19 cellular contexts compared by ENCODE assay signal in the genomic region with DNA sequence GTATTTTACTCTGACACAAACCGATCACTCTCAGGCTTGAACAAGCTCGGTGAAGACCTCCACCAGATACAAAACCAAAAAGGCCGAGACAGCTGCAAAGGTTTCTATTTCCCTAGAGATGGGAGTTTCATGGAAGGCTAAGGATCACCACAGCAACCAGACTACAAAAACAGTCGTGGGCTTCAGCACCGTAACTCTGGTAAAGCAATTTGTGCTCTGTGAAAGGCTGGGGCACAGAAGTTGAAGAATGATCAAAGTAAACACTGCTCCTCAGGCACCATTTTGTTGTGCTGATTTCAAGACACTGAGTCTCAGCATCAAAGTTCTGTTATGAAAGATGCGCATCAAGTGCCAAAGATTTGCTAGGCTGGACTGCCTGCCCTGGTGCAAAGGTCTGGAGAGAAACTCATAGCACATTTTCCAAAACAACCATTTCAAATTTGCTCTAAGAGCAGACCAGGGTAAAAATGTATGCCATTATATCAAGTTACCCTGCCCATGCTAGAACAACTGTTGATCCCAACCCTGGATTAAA.
DNase-seq lines count a peak whose midpoint lies in the region; ATAC-seq and TF ChIP-seq lines count a peak whose summit lies in the region.
"Had no signal": no experiment of that assay in that cellular context is flagged by ENCODE, and none has a peak within 500 bp of the region (broad histone marks: within the 10 kb centered on the region; RNA-seq: fewer than 3 reads in every experiment).

No MANE protein-coding gene starts in this region.

- peak overlapping the region; percentile 36 for H2AFZ ChIP-seq in neuronal stem cell (ENCODE audit: low read length)

- no peaks in the 10 kb centered on the region for H3K79me1 ChIP-seq in neuronal stem cell (ENCODE audit: low read depth, low read length)

- H3K4me3 ChIP-seq in neuronal stem cell (ENCODE audit: low read length in 2 of 2) (no peak overlapping the region), dorsolateral prefrontal cortex (no peak overlapping the region)
- H3K4me3 ChIP-seq: body of pancreas, lung, MG63, smooth muscle cell, uterus had no signal

- H3K4me3 Mint-ChIP-seq in T-helper 17 cell: no peak overlapping the region
- H3K4me3 Mint-ChIP-seq: activated CD4-positive, alpha-beta memory T cell treated with anti-CD3 and anti-CD28 coated beads, Interleukin-2, amount 10 ng/mL, durations not matched to agents 7 days and 5 days; stimulated activated naive B cell treated with anti-CD40 and anti-IgM and Interleukin-4, amounts not matched to agents 10 μg/mL and 1 μg/mL and 100 μg/mL, for 72 hours had no signal

- peak overlapping the region; percentile 56 for H3K27ac Mint-ChIP-seq in T-helper 17 cell
- H3K27ac Mint-ChIP-seq: activated CD4-positive, alpha-beta memory T cell treated with anti-CD3 and anti-CD28 coated beads, Interleukin-2, amount 10 ng/mL, durations not matched to agents 7 days and 5 days; stimulated activated naive B cell treated with anti-CD40 and anti-IgM and Interleukin-4, amounts not matched to agents 10 μg/mL and 1 μg/mL and 100 μg/mL, for 72 hours had no signal

- no peak overlapping the region for H3K9ac ChIP-seq in neuronal stem cell (ENCODE audit: low read depth, low read length, poor library complexity)

- no peak overlapping the region for H3K4me2 ChIP-seq in neuronal stem cell (ENCODE audit: insufficient read depth, low read length, poor library complexity, severe bottlenecking)
- H3K4me2 ChIP-seq: smooth muscle cell had no signal

- H3K27me3 ChIP-seq in neuronal stem cell (ENCODE audit: control insufficient read depth in 3 of 3, insufficient read depth in 3 of 3, low read depth in 1 of 3, low read length in 3 of 3) (no peaks in the 10 kb centered on the region), dorsolateral prefrontal cortex (no peaks in the 10 kb centered on the region)
- H3K27me3 ChIP-seq: body of pancreas, MG63, uterus had no signal

- no peak overlapping the region for H3K18ac ChIP-seq in neuronal stem cell (ENCODE audit: low read length)

- H2BK12ac ChIP-seq in neuronal stem cell (ENCODE audit: low read length): no peak overlapping the region

- no peak overlapping the region for H3K23ac ChIP-seq in neuronal stem cell (ENCODE audit: low read depth, low read length, poor library complexity)

- no peak overlapping the region for H4K8ac ChIP-seq in neuronal stem cell (ENCODE audit: low read depth, low read length)

- H2BK5ac ChIP-seq in neuronal stem cell (ENCODE audit: low read length): no peak overlapping the region

- TF ChIP-seq CTCF in dorsolateral prefrontal cortex (IDR thresholded peaks at IDR 0.05 in 54 of 56, conservative IDR thresholded peaks at IDR 0.05 in 2 of 56; ENCODE audit: low read depth in 1 of 56, partially characterized antibody in 56 of 56): no peak

- no peak overlapping the region for H3K14ac ChIP-seq in neuronal stem cell (ENCODE audit: low read length)

- H3K36me3 Mint-ChIP-seq in T-helper 17 cell (ENCODE audit: low read depth): peaks cover 2% of the 10 kb centered on the region
- H3K36me3 Mint-ChIP-seq: stimulated activated naive B cell treated with anti-CD40 and anti-IgM and Interleukin-4, amounts not matched to agents 10 μg/mL and 1 μg/mL and 100 μg/mL, for 72 hours had no signal

- H3K4ac ChIP-seq in neuronal stem cell (ENCODE audit: low read length): no peak overlapping the region

- WGBS in neuronal stem cell (ENCODE audit: extremely low coverage in 2 of 2, insufficient read length in 2 of 2, insufficient replicate concordance in 1 of 2), 2 donors: no CpG with 5 or more reads among the region's 6 CpGs

- peaks cover 10 to 19% of the 10 kb centered on the region in 2 donors for H3K4me1 ChIP-seq in neuronal stem cell (ENCODE audit: control insufficient read depth in 2 of 2, insufficient read depth in 1 of 2, low read depth in 1 of 2, low read length in 2 of 2)

- H3K9me3 ChIP-seq in T-helper 17 cell (ENCODE audit: control insufficient read depth, low read length, poor library complexity, severe bottlenecking) (no peaks in the 10 kb centered on the region), neuronal stem cell (replicated peaks in 1 of 2; ENCODE audit: control insufficient read depth in 2 of 2, insufficient read depth in 1 of 2, low read depth in 1 of 2, low read length in 2 of 2) (no peaks in the 10 kb centered on the region)
- H3K9me3 ChIP-seq: body of pancreas, MG63, uterus had no signal

- peak; percentile 31 for DNase-seq in Ammon's horn (ENCODE audit: low spot score)
- DNase-seq in T-helper 17 cell: no peak
- no peak for DNase-seq in left ventricle myocardium superior
- no peak for DNase-seq in neuronal stem cell (ENCODE audit: low spot score)
- DNase-seq in HK-2 (ENCODE audit: unreplicated experiment): no peak
- no peak for DNase-seq in dorsolateral prefrontal cortex
- DNase-seq in effector CD8-positive, alpha-beta T cell (lab: John Stamatoyannopoulos, UW): no peak
- DNase-seq in activated naive CD4-positive, alpha-beta T cell treated with Interleukin-2 at 50 U/mL for 16 hours: no peak
- DNase-seq: activated CD4-positive, alpha-beta memory T cell treated with anti-CD3 and anti-CD28 coated beads, Interleukin-2, amount 10 ng/mL, durations not matched to agents 7 days and 5 days; body of pancreas; H7; MG63; NCI-H187; NCI-H526; nucleus accumbens; stimulated activated naive B cell treated with anti-CD40 and anti-IgM and Interleukin-4, amounts not matched to agents 10 μg/mL and 1 μg/mL and 100 μg/mL, for 72 hours; uterus had no signal

- H2BK15ac ChIP-seq in neuronal stem cell (ENCODE audit: low read length): no peak overlapping the region

- H3K27ac ChIP-seq in neuronal stem cell (replicated peaks; ENCODE audit: low read length) (no peak overlapping the region), dorsolateral prefrontal cortex (peak overlapping the region in 8 of 59 donors; percentile 1 to 44 (median 16))
- H3K27ac ChIP-seq: body of pancreas had no signal

- H3K36me3 ChIP-seq in neuronal stem cell (replicated peaks in 1 of 2; ENCODE audit: control insufficient read depth in 2 of 2, insufficient read depth in 2 of 2, low read length in 2 of 2): no peaks in the 10 kb centered on the region
- H3K36me3 ChIP-seq: MG63, uterus had no signal

- no peak overlapping the region for H2AK5ac ChIP-seq in neuronal stem cell (ENCODE audit: low read depth, low read length)

- ATAC-seq in T-helper 17 cell (no peak), left ventricle myocardium superior (peak; percentile 34)
- ATAC-seq: body of pancreas; stimulated activated naive B cell treated with anti-CD40 and anti-IgM and Interleukin-4, amounts not matched to agents 10 μg/mL and 1 μg/mL and 100 μg/mL, for 72 hours had no signal

- intact Hi-C loops in left ventricle myocardium superior (cut with micrococcal nuclease) (no loop called here), dorsolateral prefrontal cortex (cut with DNase I) (no loop called here)

- no peak overlapping the region for H2BK120ac ChIP-seq in neuronal stem cell (ENCODE audit: low read depth, low read length)

- H4K91ac ChIP-seq in neuronal stem cell (ENCODE audit: low read depth, low read length, poor library complexity): no peak overlapping the region

- no peaks in the 10 kb centered on the region for H3K27me3 Mint-ChIP-seq in T-helper 17 cell
- H3K27me3 Mint-ChIP-seq: activated CD4-positive, alpha-beta memory T cell treated with anti-CD3 and anti-CD28 coated beads, Interleukin-2, amount 10 ng/mL, durations not matched to agents 7 days and 5 days had no signal

- peaks cover 6% of the 10 kb centered on the region for H3K4me1 Mint-ChIP-seq in T-helper 17 cell
